Comparison of ENCODE assay signal across 9 cellular contexts in genomic region chr17:81094224-81094743, GRCh38. TPM values are rescaled to one million over a fixed set of nuclear protein-coding genes. Genes with fewer than 3 reads are reported as not detected.
DNase-seq lines count a peak whose midpoint lies in the region; ATAC-seq, FAIRE-seq and TF ChIP-seq lines count a peak whose summit lies in the region.
"Had no signal": no experiment of that assay in that cellular context is flagged by ENCODE, and none has a peak within 500 bp of the region (broad histone marks: within the 10 kb centered on the region; RNA-seq: fewer than 3 reads in every experiment).

No MANE protein-coding gene starts in this region.

- no peaks in the 10 kb centered on the region for H3K36me3 ChIP-seq in astrocyte (ENCODE audit: insufficient read depth, low read length)
- peaks cover 7% of the 10 kb centered on the region for H3K36me3 ChIP-seq in lower lobe of right lung
- peaks cover 0 to 19% (median 9%) of the 10 kb centered on the region in 4 donors for H3K36me3 ChIP-seq in upper lobe of left lung

- no peak overlapping the region for H3K4me3 Mint-ChIP-seq in astrocyte (ENCODE audit: unreplicated experiment)

- H3K4me1 Mint-ChIP-seq in astrocyte (ENCODE audit: low read depth, unreplicated experiment): peaks cover 30% of the 10 kb centered on the region

- H3K4me1 ChIP-seq in astrocyte (ENCODE audit: insufficient read depth, low read length) (peaks cover 46% of the 10 kb centered on the region), lower lobe of right lung (peaks cover 68% of the 10 kb centered on the region), upper lobe of left lung (peaks cover 51 to 78% (median 71%) of the 10 kb centered on the region in 4 donors)

- intact Hi-C loops in lower lobe of right lung (cut with DNase I): no loop called here
- intact Hi-C loops in left cardiac atrium (cut with DNase I): loop anchor here in 1 of 2 donors (10.0 kb wide), 1 partner anchor 669 kb away; no protein-coding TSS in a partner anchor

- TF ChIP-seq EP300 in upper lobe of left lung (IDR thresholded peaks at IDR 0.05): no peak

- peak overlapping the region; percentile 85 for H3K27ac ChIP-seq in astrocyte (ENCODE audit: low read depth, low read length)
- peak overlapping the region; percentile 49 for H3K27ac ChIP-seq in lower lobe of right lung
- H3K27ac ChIP-seq in upper lobe of left lung: peak overlapping the region; percentile 55 to 72 (median 68)
- H3K27ac ChIP-seq: parathyroid adenoma had no signal

- H3K4me2 ChIP-seq in astrocyte (ENCODE audit: low read length): peak overlapping the region; percentile 55

- FAIRE-seq in astrocyte (lab: Jason Lieb, UNC): no peak

- no peak overlapping the region for H2AFZ ChIP-seq in astrocyte (ENCODE audit: low read depth, low read length)
- H2AFZ ChIP-seq: parathyroid adenoma had no signal

- no peak overlapping the region for H3K4me3 ChIP-seq in astrocyte (ENCODE audit: insufficient read depth, low read depth, low read length)
- no peak overlapping the region for H3K4me3 ChIP-seq in lower lobe of right lung
- H3K4me3 ChIP-seq in upper lobe of left lung: no peak overlapping the region

- H3K9ac ChIP-seq in astrocyte (ENCODE audit: low read length): peak overlapping the region; percentile 77
- H3K9ac ChIP-seq: parathyroid adenoma had no signal

- H4K20me1 ChIP-seq in astrocyte (ENCODE audit: insufficient read depth, low read length): peaks cover 30% of the 10 kb centered on the region

- TF ChIP-seq POLR2A in upper lobe of left lung (IDR thresholded peaks at IDR 0.05): no peak

- H3K36me3 Mint-ChIP-seq in activated naive CD4-positive, alpha-beta T cell treated with anti-CD3 and anti-CD28 coated beads, Interleukin-2, amount 50 U/mL, for 72 hours: no peaks in the 10 kb centered on the region
- H3K36me3 Mint-ChIP-seq in astrocyte (ENCODE audit: low read depth, unreplicated experiment): peaks cover 3% of the 10 kb centered on the region

- ATAC-seq in activated naive CD4-positive, alpha-beta T cell treated with anti-CD3 and anti-CD28 coated beads, Interleukin-2, amount 50 U/mL, for 72 hours: peak in 1 of 2 donors; percentile 2
- ATAC-seq in lower lobe of right lung (no peak), upper lobe of left lung (ENCODE audit: low FRiP score in 2 of 2) (no peak), HG03571 (IDR thresholded peaks at IDR 0.05; ENCODE audit: unreplicated experiment) (no peak), left cardiac atrium (no peak)

- 65 to 76% methylated on average over 7 to 9 of the region's 10 CpGs for WGBS in upper lobe of left lung, 2 donors

- H3K79me2 ChIP-seq in astrocyte (ENCODE audit: insufficient read depth, low read length): no peaks in the 10 kb centered on the region
- H3K79me2 ChIP-seq: parathyroid adenoma had no signal

- peak overlapping the region; percentile 4 to 92 for H3K27ac Mint-ChIP-seq in activated naive CD4-positive, alpha-beta T cell treated with anti-CD3 and anti-CD28 coated beads, Interleukin-2, amount 50 U/mL, for 72 hours
- peak overlapping the region; percentile 95 for H3K27ac Mint-ChIP-seq in astrocyte (ENCODE audit: unreplicated experiment)

- H3K27me3 Mint-ChIP-seq in astrocyte (ENCODE audit: low read depth, unreplicated experiment): no peaks in the 10 kb centered on the region

- TF ChIP-seq CTCF in astrocyte (IDR thresholded peaks at IDR 0.05; ENCODE audit: insufficient read depth, low read depth, low read length): no peak
- TF ChIP-seq CTCF in lower lobe of right lung (IDR thresholded peaks at IDR 0.05): no peak
- no peak for TF ChIP-seq CTCF in upper lobe of left lung (IDR thresholded peaks at IDR 0.05)

- H3K9me3 ChIP-seq in astrocyte (ENCODE audit: insufficient read depth, low read depth, low read length) (no peaks in the 10 kb centered on the region), lower lobe of right lung (no peaks in the 10 kb centered on the region), upper lobe of left lung (no peaks in the 10 kb centered on the region)

- no peaks in the 10 kb centered on the region for H3K9me3 Mint-ChIP-seq in activated naive CD4-positive, alpha-beta T cell treated with anti-CD3 and anti-CD28 coated beads, Interleukin-2, amount 50 U/mL, for 72 hours
- H3K9me3 Mint-ChIP-seq in astrocyte (ENCODE audit: unreplicated experiment): no peaks in the 10 kb centered on the region

- H3K27me3 ChIP-seq in astrocyte (ENCODE audit: insufficient read depth, low read length) (no peaks in the 10 kb centered on the region), lower lobe of right lung (ENCODE audit: low read depth) (no peaks in the 10 kb centered on the region), upper lobe of left lung (no peaks in the 10 kb centered on the region)

- DNase-seq in activated naive CD4-positive, alpha-beta T cell treated with anti-CD3 and anti-CD28 coated beads, Interleukin-2, amount 50 U/mL, for 72 hours (ENCODE audit: low spot score in 2 of 2): no peak
- no peak for DNase-seq in activated naive CD4-positive, alpha-beta T cell treated with anti-CD3 and anti-CD28 coated beads, Interleukin-2, amount 50 U/mL, for 16 hours
- no peak for DNase-seq in astrocyte (ENCODE audit: low read depth)
- DNase-seq in lower lobe of right lung: no peak
- DNase-seq in upper lobe of left lung: no peak
- DNase-seq in stimulated activated CD4-positive, alpha-beta T cell treated with anti-CD3 and anti-CD28 coated beads, Interleukin-4, amount 100 ng/mL, for 4 hours: no peak
- DNase-seq in left cardiac atrium: no peak

RNA-seq across cellular contexts. Expression of gene BAIAP2, which starts 59.3 kb away (rescaled TPM):
- total RNA-seq in activated naive CD4-positive, alpha-beta T cell treated with anti-CD3 and anti-CD28 coated beads, Interleukin-2, amount 50 U/mL, for 72 hours: 10 to 100 TPM in 1 of 2 donors, 1 to 10 TPM in 1; 6.2 to 13.2 TPM
- total RNA-seq in astrocyte: 43.3 and 51.4 TPM in 2 replicates
- total RNA-seq in lower lobe of right lung: 119 TPM
- total RNA-seq in upper lobe of left lung: 100 to 1,000 TPM in 5 of 6 donors, 10 to 100 TPM in 1; 90.7 to 231 (median 123) TPM
- 10 to 100 TPM; 32.8 to 38.0 TPM for total RNA-seq in left cardiac atrium
